Comparison of ENCODE assay signal across 34 cellular contexts in the genomic region with DNA sequence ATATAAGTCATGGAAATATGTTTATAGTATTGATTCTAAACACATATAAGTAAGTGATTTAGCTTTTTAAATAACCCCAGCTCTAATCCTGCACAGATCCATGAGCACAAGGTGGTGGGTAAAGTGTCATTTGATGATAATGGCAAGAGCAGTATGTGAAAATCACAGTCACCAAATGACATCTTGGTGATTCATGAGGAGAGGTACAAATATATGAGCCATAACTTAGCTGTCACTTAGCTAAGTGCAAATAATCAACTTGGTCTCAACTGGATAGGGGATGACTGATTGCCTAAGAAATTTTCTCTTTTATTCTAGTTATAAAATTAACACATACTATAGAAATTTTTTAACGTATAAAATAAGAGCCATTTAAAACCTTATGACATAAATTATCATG.
"Had no signal": no experiment of that assay in that cellular context is flagged by ENCODE, and none has a peak within 500 bp of the region (broad histone marks: within the 10 kb centered on the region; RNA-seq: fewer than 3 reads in every experiment).

No MANE protein-coding gene starts in this region.

- H3K4me1 ChIP-seq: adrenal gland, SJSA1 had no signal

- H3K27me3 Mint-ChIP-seq: activated CD4-positive, alpha-beta memory T cell treated with anti-CD3 and anti-CD28 coated beads, Interleukin-2, amount 10 ng/mL, durations not matched to agents 7 days and 5 days; activated CD8-positive, alpha-beta memory T cell treated with anti-CD3 and anti-CD28 coated beads, Interleukin-2, amount 10 ng/mL, durations not matched to agents 7 days and 5 days; brain had no signal

- H3K4me2 ChIP-seq: PC-9, SK-N-SH had no signal

- ATAC-seq: activated CD4-positive, CD25-positive, alpha-beta regulatory T cell treated with anti-CD3 and anti-CD28 coated beads, Interleukin-2, amount 50 U/mL, for 24 hours; activated CD8-positive, alpha-beta memory T cell treated with anti-CD3 and anti-CD28 coated beads, Interleukin-2, amount 10 ng/mL, durations not matched to agents 7 days and 5 days; activated naive CD4-positive, alpha-beta T cell treated with anti-CD3 and anti-CD28 coated beads, Interleukin-2, amount 50 U/mL, for 72 hours; K562; WTC11 had no signal

- H3K36me3 Mint-ChIP-seq: activated CD8-positive, alpha-beta memory T cell treated with anti-CD3 and anti-CD28 coated beads, Interleukin-2, amount 10 ng/mL, durations not matched to agents 7 days and 5 days; activated naive CD4-positive, alpha-beta T cell treated with anti-CD3 and anti-CD28 coated beads, Interleukin-2, amount 50 U/mL, for 72 hours; brain; WTC11 had no signal

- H3K27ac ChIP-seq: adrenal gland, PC-9, SJSA1 had no signal

- H3K9me3 Mint-ChIP-seq: activated CD4-positive, alpha-beta memory T cell treated with anti-CD3 and anti-CD28 coated beads, Interleukin-2, amount 10 ng/mL, durations not matched to agents 7 days and 5 days; activated naive CD4-positive, alpha-beta T cell treated with anti-CD3 and anti-CD28 coated beads for 36 hours; activated naive CD4-positive, alpha-beta T cell treated with anti-CD3 and anti-CD28 coated beads, Interleukin-2, amount 50 U/mL, for 72 hours; brain; T-helper 1 cell treated with Interleukin-12 subunit alpha and Interleukin-12 subunit beta and Interleukin-4 antibody, amounts not matched to agents 30 μg/mL and 1 μg/mL, for 36 hours; T-helper 2 cell treated with Interferon-gamma antibody and Interleukin-4, amounts not matched to agents 5 μg/mL and 100 μg/mL, for 36 hours; WTC11 had no signal

- H3K27me3 ChIP-seq: adrenal gland, SJSA1 had no signal

- DNase-seq: activated CD4-positive, alpha-beta memory T cell treated with anti-CD3 and anti-CD28 coated beads, Interleukin-2, amount 10 ng/mL, durations not matched to agents 7 days and 5 days; activated CD4-positive, alpha-beta T cell treated with anti-CD3 and anti-CD28 coated beads for 4 hours; activated CD8-positive, alpha-beta memory T cell treated with anti-CD3 and anti-CD28 coated beads for 24 hours; activated CD8-positive, alpha-beta memory T cell treated with anti-CD3 and anti-CD28 coated beads, Interleukin-2, amount 10 ng/mL, durations not matched to agents 7 days and 5 days; activated gamma-delta T cell treated with Interleukin-2 at 50 U/mL for 16 hours; activated naive CD4-positive, alpha-beta T cell treated with anti-CD3 and anti-CD28 coated beads for 36 hours; activated T-cell treated with anti-CD3 and anti-CD28 coated beads, Interleukin-2, amount 50 U/mL, for 1 hour; adrenal gland; cerebellar nuclear complex; NCI-H1092 treated with DMSO at 0.1 percent for 48 hours; NCI-H1417; NCI-H146; NCI-H187; NCI-H2029 treated with DMSO at 0.1 percent for 48 hours; NCI-H2107; NCI-H2171; NCI-H510A; NCI-H526; NCI-H748 treated with DMSO at 0.1 percent for 48 hours; NK-92 treated with Interleukin-12 subunit alpha and Interleukin-12 subunit beta, amount 100 ng/mL, for 24 hours; PC-9; RPMI8226; SHP77 treated with DMSO at 0.1 percent for 48 hours; SK-N-SH had no signal

- H2AFZ ChIP-seq: PC-9 had no signal

- FAIRE-seq: bronchial epithelial cell, K562, TTC549 had no signal

- H3K9me3 ChIP-seq: adrenal gland, SJSA1, SK-N-SH had no signal

- H3K4me1 Mint-ChIP-seq: activated CD4-positive, alpha-beta memory T cell treated with anti-CD3 and anti-CD28 coated beads, Interleukin-2, amount 10 ng/mL, durations not matched to agents 7 days and 5 days; activated CD8-positive, alpha-beta memory T cell treated with anti-CD3 and anti-CD28 coated beads, Interleukin-2, amount 10 ng/mL, durations not matched to agents 7 days and 5 days; WTC11 had no signal

- H3K4me3 Mint-ChIP-seq: activated CD4-positive, alpha-beta memory T cell treated with anti-CD3 and anti-CD28 coated beads, Interleukin-2, amount 10 ng/mL, durations not matched to agents 7 days and 5 days; activated CD8-positive, alpha-beta memory T cell treated with anti-CD3 and anti-CD28 coated beads, Interleukin-2, amount 10 ng/mL, durations not matched to agents 7 days and 5 days; activated naive CD4-positive, alpha-beta T cell treated with anti-CD3 and anti-CD28 coated beads for 36 hours; brain; T-helper 1 cell treated with Interleukin-12 subunit alpha and Interleukin-12 subunit beta and Interleukin-4 antibody, amounts not matched to agents 30 μg/mL and 1 μg/mL, for 36 hours; T-helper 2 cell treated with Interferon-gamma antibody and Interleukin-4, amounts not matched to agents 5 μg/mL and 100 μg/mL, for 36 hours; WTC11 had no signal

- H3K36me3 ChIP-seq: adrenal gland, SJSA1 had no signal

- H3K4me3 ChIP-seq: adrenal gland, K562, PC-9, SJSA1 had no signal

- H3K27ac Mint-ChIP-seq: activated CD4-positive, alpha-beta memory T cell treated with anti-CD3 and anti-CD28 coated beads, Interleukin-2, amount 10 ng/mL, durations not matched to agents 7 days and 5 days; activated CD8-positive, alpha-beta memory T cell treated with anti-CD3 and anti-CD28 coated beads, Interleukin-2, amount 10 ng/mL, durations not matched to agents 7 days and 5 days; activated naive CD4-positive, alpha-beta T cell treated with anti-CD3 and anti-CD28 coated beads for 36 hours; activated naive CD4-positive, alpha-beta T cell treated with anti-CD3 and anti-CD28 coated beads, Interleukin-2, amount 50 U/mL, for 72 hours; brain; T-helper 1 cell treated with Interleukin-12 subunit alpha and Interleukin-12 subunit beta and Interleukin-4 antibody, amounts not matched to agents 30 μg/mL and 1 μg/mL, for 36 hours; T-helper 2 cell treated with Interferon-gamma antibody and Interleukin-4, amounts not matched to agents 5 μg/mL and 100 μg/mL, for 36 hours; WTC11 had no signal

- H3K9me2 ChIP-seq: SK-N-SH had no signal

- H3K9ac ChIP-seq: SK-N-SH had no signal
